8 cellular contexts compared by ENCODE assay signal in genomic region chr16:30893082-30893743, GRCh38. TPM values are rescaled to one million over a fixed set of nuclear protein-coding genes. Genes with fewer than 3 reads are reported as not detected.
A peak's percentile ranks its signal among the peaks of the same experiment; 100 is the strongest.
DNase-seq lines count a peak whose midpoint lies in the region; ATAC-seq, FAIRE-seq and TF ChIP-seq lines count a peak whose summit lies in the region.

No MANE protein-coding gene starts in this region.

- peak overlapping the region; percentile 84 for H3K4me3 Mint-ChIP-seq in CD8-positive, alpha-beta T cell

- H3K4me2 ChIP-seq in SU-DHL-6 (ENCODE audit: low read depth, low read length, poor library complexity, severe bottlenecking), result peak overlapping the region; percentile 79

- peak overlapping the region; percentile 72 for H3K9ac ChIP-seq in SU-DHL-6 (ENCODE audit: low read length)

- H3K36me3 Mint-ChIP-seq in CD8-positive, alpha-beta T cell, result peaks cover 26% of the 10 kb centered on the region

- H3K9me2 ChIP-seq in SU-DHL-6 (replicated peaks; ENCODE audit: insufficient read depth, low read length), result no peaks in the 10 kb centered on the region

- no peaks in the 10 kb centered on the region for H3K9me3 ChIP-seq in CD8-positive, alpha-beta T cell (ENCODE audit: low read length)
- H3K9me3 ChIP-seq in SU-DHL-6 (ENCODE audit: insufficient read depth, low read length) (no peaks in the 10 kb centered on the region), pancreas (no peaks in the 10 kb centered on the region)

- H3K27me3 Mint-ChIP-seq in CD8-positive, alpha-beta T cell (ENCODE audit: low read depth), result no peaks in the 10 kb centered on the region

- 13% methylated on average over 17 of the region's 17 CpGs for WGBS in pancreas, 2 donors

- H4K20me1 ChIP-seq in SU-DHL-6 (ENCODE audit: low read depth, low read length), result no peaks in the 10 kb centered on the region

- peak overlapping the region; percentile 72 for H3K4me3 ChIP-seq in CD8-positive, alpha-beta T cell (ENCODE audit: low read depth, low read length)
- H3K4me3 ChIP-seq in SU-DHL-6 (ENCODE audit: insufficient read depth, low read length, poor library complexity, severe bottlenecking) (peak overlapping the region; percentile 66), epithelial cell of proximal tubule (ENCODE audit: low read depth, low read length) (peak overlapping the region; percentile 88), pancreas (peak overlapping the region; percentile 52 to 83 (median 72))

- DNase-seq in CD8-positive, alpha-beta T cell, result peak in 2 of 7 experiments; percentile 22 to 47
- DNase-seq in epithelial cell of proximal tubule (ENCODE audit: low read depth), result no peak
- peak in 3 of 6 donors; percentile 32 to 84 (median 72) for DNase-seq in pancreas
- no peak for DNase-seq in kidney tubule cell (ENCODE audit: low spot score)
- DNase-seq in effector CD4-positive, alpha-beta T cell, result no peak

- H3K27ac ChIP-seq in CD8-positive, alpha-beta T cell (ENCODE audit: low read depth, low read length), result peak overlapping the region; percentile 45
- H3K27ac ChIP-seq in SU-DHL-6 (ENCODE audit: low read depth, low read length), result 0 out of 2 replicates have a peak overlapping the region, but pooled peaks have one; percentile 13
- H3K27ac ChIP-seq in pancreas, result peak overlapping the region; percentile 69 to 90 (median 72)

- no peaks in the 10 kb centered on the region for H3K27me3 ChIP-seq in CD8-positive, alpha-beta T cell (ENCODE audit: insufficient read depth, low read length)
- H3K27me3 ChIP-seq in SU-DHL-6 (ENCODE audit: low read length) (no peaks in the 10 kb centered on the region), pancreas (no peaks in the 10 kb centered on the region)

- CTCF ChIA-PET in CD8-positive, alpha-beta T cell (lab: Charles Lee), result interaction anchor here (0.9 to 2.2 kb wide), 3 partner anchors 9 to 48 kb away, joined by 3 to 15 read pairs (median 3); no protein-coding TSS in a partner anchor

- H2AFZ ChIP-seq in SU-DHL-6 (ENCODE audit: low read depth, low read length, severe bottlenecking), result peak overlapping the region; percentile 83

- TF ChIP-seq CTCF in CD8-positive, alpha-beta T cell (IDR thresholded peaks at IDR 0.05), result no peak
- no peak for TF ChIP-seq CTCF in SU-DHL-6 (IDR thresholded peaks at IDR 0.05; ENCODE audit: insufficient read depth, low read length, poor library complexity, severe bottlenecking)
- no peak for TF ChIP-seq CTCF in epithelial cell of proximal tubule (conservative IDR thresholded peaks at IDR 0.05; ENCODE audit: low read depth, low read length)
- no peak for TF ChIP-seq CTCF in pancreas (IDR thresholded peaks at IDR 0.05)

- peaks cover 8% of the 10 kb centered on the region for H3K36me3 ChIP-seq in CD8-positive, alpha-beta T cell (ENCODE audit: insufficient read depth, low read length)
- no peaks in the 10 kb centered on the region for H3K36me3 ChIP-seq in SU-DHL-6 (ENCODE audit: low read length)
- no peaks in the 10 kb centered on the region for H3K36me3 ChIP-seq in pancreas

- H3K4me1 ChIP-seq in CD8-positive, alpha-beta T cell (ENCODE audit: insufficient read depth, low read length), result peaks cover 33% of the 10 kb centered on the region
- H3K4me1 ChIP-seq in pancreas, result peaks cover 0 to 8% (median 0%) of the 10 kb centered on the region in 3 donors

- H3K27ac Mint-ChIP-seq in CD8-positive, alpha-beta T cell, result peak overlapping the region; percentile 90

- ATAC-seq in CD8-positive, alpha-beta T cell, result peak; percentile 17
- ATAC-seq in GM21737 (IDR thresholded peaks at IDR 0.05; ENCODE audit: unreplicated experiment), result peak; percentile 2
- ATAC-seq in pancreas, result no peak
- no peak for ATAC-seq in GM18520 (IDR thresholded peaks at IDR 0.05; ENCODE audit: unreplicated experiment)

- peaks cover 21% of the 10 kb centered on the region for H3F3A ChIP-seq in SU-DHL-6 (ENCODE audit: insufficient read depth)

- H3K9me3 Mint-ChIP-seq in CD8-positive, alpha-beta T cell, result no peaks in the 10 kb centered on the region

- H3K79me2 ChIP-seq in SU-DHL-6 (ENCODE audit: insufficient read depth, low read length), result no peaks in the 10 kb centered on the region

- no peak for FAIRE-seq in pancreas (lab: Jason Lieb, UNC)

- POLR2A ChIA-PET in CD8-positive, alpha-beta T cell (lab: Charles Lee), result interaction anchor here (1.0 to 2.3 kb wide), 4 partner anchors 9 to 158 kb away, joined by 3 to 11 read pairs (median 6); partner anchors contain the start of gene PHKG2

- peaks cover 47% of the 10 kb centered on the region for H3K4me1 Mint-ChIP-seq in CD8-positive, alpha-beta T cell (ENCODE audit: low read depth)

- intact Hi-C loops in CD8-positive, alpha-beta T cell (cut with DNase I, micrococcal nuclease), result no loop called here
- intact Hi-C loops in pancreas (cut with DNase I), result no loop called here

RNA-seq across cellular contexts. Expression of gene BCL7C, which starts 0.7 kb away (rescaled TPM):
- total RNA-seq in CD8-positive, alpha-beta T cell, result 10 to 100 TPM; 16.0 to 16.2 TPM
- total RNA-seq in epithelial cell of proximal tubule (57.6 and 79.1 TPM in 2 replicates), pancreas (10 to 100 TPM in 4 of 6 donors, 1 to 10 TPM in 2; 9.2 to 14.1 (median 10.7) TPM)
- polyA plus RNA-seq in pancreas, result 10 to 100 TPM; 22.3 to 29.3 TPM

RNA-seq across cellular contexts. Expression of gene CTF1, which starts 3.2 kb away (rescaled TPM):
- total RNA-seq in CD8-positive, alpha-beta T cell, result not detected
- total RNA-seq in epithelial cell of proximal tubule (0.87 and 4.3 TPM in 2 replicates), pancreas (1 to 10 TPM; 1.6 to 3.2 (median 1.9) TPM)
- polyA plus RNA-seq in pancreas, result 1 to 10 TPM; 2.5 to 2.9 TPM

RNA-seq across cellular contexts. Expression of gene FBXL19, which starts 30.2 kb away (rescaled TPM):
- 1 to 10 TPM; 5.4 to 5.9 TPM for total RNA-seq in CD8-positive, alpha-beta T cell
- total RNA-seq in epithelial cell of proximal tubule (35.6 and 65.3 TPM in 2 replicates), pancreas (10 to 100 TPM in 1 of 6 donors, 1 to 10 TPM in 5; 3.8 to 13.5 (median 4.6) TPM)
- polyA plus RNA-seq in pancreas, result 10 to 100 TPM; 10.1 to 26.8 TPM

RNA-seq across cellular contexts. Expression of gene ORAI3, which starts 55.7 kb away (rescaled TPM):
- 1 to 10 TPM; 2.0 to 2.8 TPM for total RNA-seq in CD8-positive, alpha-beta T cell
- total RNA-seq in epithelial cell of proximal tubule (10.4 and 37.6 TPM in 2 replicates), pancreas (10 to 100 TPM in 4 of 6 donors, 1 to 10 TPM in 2; 8.6 to 12.5 (median 11.4) TPM)
- 10 to 100 TPM in 1 of 2 donors, 1 to 10 TPM in 1; 9.5 to 10.3 TPM for polyA plus RNA-seq in pancreas

Comparison
In these comparisons a context has a peak if more than half of its experiments do, and no peak if none do; other contexts are left out.
1. ATAC-seq: peak in CD8-positive, alpha-beta T cell (single experiment) and GM21737 (single experiment); none in pancreas (0 of 4) and GM18520 (single experiment).
2. H3K27ac ChIP-seq: peak in every context shown above with its lines; median percentile 72 in pancreas; 45 in CD8-positive, alpha-beta T cell; 13 in SU-DHL-6.
3. Peak in every context shown above with its lines, with median percentiles within 50 percentile points of each other: H3K4me3 ChIP-seq.